Comparison of ENCODE assay signal across 18 cellular contexts in genomic region chr21:45724345-45724961, GRCh38.
DNase-seq lines count a peak whose midpoint lies in the region; ATAC-seq and TF ChIP-seq lines count a peak whose summit lies in the region.
"Had no signal": no experiment of that assay in that cellular context is flagged by ENCODE, and none has a peak within 500 bp of the region (broad histone marks: within the 10 kb centered on the region; RNA-seq: fewer than 3 reads in every experiment).

No MANE protein-coding gene starts in this region.

- peaks cover 0 to 75% (median 19%) of the 10 kb centered on the region in 11 experiments; a peak in 12 of 22 replicates for H4K20me1 ChIP-seq in BLaER1 treated with 17β-estradiol and CSF1 and Interleukin-3, amounts not matched to agents 10 nM and 100 nM

- H3K4me2 ChIP-seq in BLaER1 treated with 17β-estradiol and CSF1 and Interleukin-3, amounts not matched to agents 10 nM and 100 nM, result peak overlapping the region; percentile 4 to 75 (median 64); a peak in 18 of 22 replicates

- no peak overlapping the region for H3K4me3 ChIP-seq in BLaER1 treated with 17β-estradiol and CSF1 and Interleukin-3, amounts not matched to agents 10 nM and 100 nM
- H3K4me3 ChIP-seq in endodermal cell (ENCODE audit: low read length) (no peak overlapping the region), esophagus squamous epithelium (no peak overlapping the region)
- H3K4me3 ChIP-seq: ascending aorta, skin epidermis had no signal

- DNase-seq in LHCN-M2 (ENCODE audit: low read depth), result peak; percentile 22
- peak; percentile 65 for DNase-seq in endodermal cell
- no peak for DNase-seq in natural killer cell
- no peak for DNase-seq in NCI-H1436 (lab: John Stamatoyannopoulos, UW)
- DNase-seq in activated CD8-positive, alpha-beta memory T cell treated with anti-CD3 and anti-CD28 coated beads, Interleukin-2, amount 50 U/mL, for 48 hours, result no peak
- no peak for DNase-seq in esophagus squamous epithelium (lab: John Stamatoyannopoulos, UW)
- DNase-seq: activated CD8-positive, alpha-beta memory T cell treated with anti-CD3 and anti-CD28 coated beads for 24 hours; activated effector memory CD4-positive, alpha-beta T cell treated with Interleukin-2 at 50 U/mL for 16 hours; HCEC 1CT; NCI-H1930; NCI-H82 had no signal

- no peak overlapping the region for H3K4me3 Mint-ChIP-seq in endodermal cell
- H3K4me3 Mint-ChIP-seq in natural killer cell, result no peak overlapping the region
- H3K4me3 Mint-ChIP-seq: B cell; dendritic cell treated with granulocyte-macrophage colony-stimulating factor and Interleukin-4, amounts not matched to agents 40 ng/mL and 50 ng/mL, for 4 days had no signal

- H3K27ac Mint-ChIP-seq in endodermal cell (no peak overlapping the region), natural killer cell (no peak overlapping the region)
- H3K27ac Mint-ChIP-seq: B cell; dendritic cell treated with granulocyte-macrophage colony-stimulating factor and Interleukin-4, amounts not matched to agents 40 ng/mL and 50 ng/mL, for 4 days had no signal

- H3K9me3 ChIP-seq in BLaER1 treated with 17β-estradiol and CSF1 and Interleukin-3, amounts not matched to agents 10 nM and 100 nM (replicated peaks in 1 of 11), result 0 out of 22 replicates have a peak, but pooled peaks cover 0 to 4% (median 0%) of the 10 kb centered on the region in 11 experiments
- H3K9me3 ChIP-seq in endodermal cell (ENCODE audit: control insufficient read depth, low read length) (no peaks in the 10 kb centered on the region), esophagus squamous epithelium (no peaks in the 10 kb centered on the region)
- H3K9me3 ChIP-seq: ascending aorta had no signal

- peaks cover 15 to 63% (median 40%) of the 10 kb centered on the region in 10 experiments for H3K4me1 ChIP-seq in BLaER1 treated with 17β-estradiol and CSF1 and Interleukin-3, amounts not matched to agents 10 nM and 100 nM
- H3K4me1 ChIP-seq in endodermal cell (ENCODE audit: control insufficient read depth, insufficient read depth, low read length) (no peaks in the 10 kb centered on the region), esophagus squamous epithelium (no peaks in the 10 kb centered on the region)

- ATAC-seq in natural killer cell, result peak in 2 of 3 donors; percentile 18 to 54
- ATAC-seq in HG03045 (IDR thresholded peaks at IDR 0.05; ENCODE audit: unreplicated experiment), result no peak

- H3K36me3 Mint-ChIP-seq in endodermal cell (ENCODE audit: low read depth) (no peaks in the 10 kb centered on the region), natural killer cell (no peaks in the 10 kb centered on the region)

- H3K27me3 ChIP-seq in BLaER1 treated with 17β-estradiol and CSF1 and Interleukin-3, amounts not matched to agents 10 nM and 100 nM, result no peaks in the 10 kb centered on the region
- H3K27me3 ChIP-seq in endodermal cell (ENCODE audit: control insufficient read depth, insufficient read depth, low read length, poor library complexity, severe bottlenecking), result no peaks in the 10 kb centered on the region
- peaks cover 0 to 6% (median 0%) of the 10 kb centered on the region in 4 donors for H3K27me3 ChIP-seq in esophagus squamous epithelium
- H3K27me3 ChIP-seq: ascending aorta had no signal

- intact Hi-C loops in natural killer cell (cut with micrococcal nuclease), result no loop called here
- intact Hi-C loops in esophagus squamous epithelium (cut with DNase I), result no loop called here

- H3K27me3 Mint-ChIP-seq in endodermal cell (ENCODE audit: insufficient read depth) (no peaks in the 10 kb centered on the region), natural killer cell (ENCODE audit: low read depth in 2 of 2) (peaks cover 5 to 11% of the 10 kb centered on the region in 2 donors)
- H3K27me3 Mint-ChIP-seq: dendritic cell treated with granulocyte-macrophage colony-stimulating factor and Interleukin-4, amounts not matched to agents 40 ng/mL and 50 ng/mL, for 4 days had no signal

- H3K4me1 Mint-ChIP-seq in endodermal cell, result peaks cover 2% of the 10 kb centered on the region
- peaks cover 6 to 16% of the 10 kb centered on the region in 2 donors for H3K4me1 Mint-ChIP-seq in natural killer cell
- H3K4me1 Mint-ChIP-seq: B cell had no signal

- H3K36me3 ChIP-seq in BLaER1 treated with 17β-estradiol and CSF1 and Interleukin-3, amounts not matched to agents 10 nM and 100 nM, result peaks cover 0 to 10% (median 0%) of the 10 kb centered on the region in 11 experiments; a peak in 6 of 22 replicates
- H3K36me3 ChIP-seq in endodermal cell (ENCODE audit: control insufficient read depth, insufficient read depth, low read length), result no peaks in the 10 kb centered on the region
- H3K36me3 ChIP-seq in esophagus squamous epithelium, result no peaks in the 10 kb centered on the region
- H3K36me3 ChIP-seq: ascending aorta had no signal

- 82 to 89% methylated on average over 6 to 13 of the region's 13 CpGs for WGBS in endodermal cell (ENCODE audit: insufficient coverage in 1 of 2, insufficient read length in 1 of 2), 2 experiments
- 55 to 58% methylated on average over 10 to 12 of the region's 13 CpGs for WGBS in esophagus squamous epithelium, 2 donors

- H3K9ac ChIP-seq in BLaER1 treated with 17β-estradiol and CSF1 and Interleukin-3, amounts not matched to agents 10 nM and 100 nM, result peak overlapping the region in 4 of 11 experiments; percentile 8 to 36 (median 30); a peak in 5 of 22 replicates
- no peak overlapping the region for H3K9ac ChIP-seq in endodermal cell (ENCODE audit: extremely low read depth, low read length, poor library complexity, severe bottlenecking)

- no peak for TF ChIP-seq POLR2A in esophagus squamous epithelium (IDR thresholded peaks at IDR 0.05)

- no peaks in the 10 kb centered on the region for H3K9me3 Mint-ChIP-seq in endodermal cell
- no peaks in the 10 kb centered on the region for H3K9me3 Mint-ChIP-seq in natural killer cell
- H3K9me3 Mint-ChIP-seq: dendritic cell treated with granulocyte-macrophage colony-stimulating factor and Interleukin-4, amounts not matched to agents 40 ng/mL and 50 ng/mL, for 4 days had no signal

- peak overlapping the region in 7 of 11 experiments; percentile 10 to 56 (median 34); a peak in 8 of 22 replicates for H3K27ac ChIP-seq in BLaER1 treated with 17β-estradiol and CSF1 and Interleukin-3, amounts not matched to agents 10 nM and 100 nM
- H3K27ac ChIP-seq in endodermal cell (ENCODE audit: low read depth, low read length) (no peak overlapping the region), esophagus squamous epithelium (no peak overlapping the region)
- H3K27ac ChIP-seq: ascending aorta, skin epidermis, VCaP had no signal

- TF ChIP-seq CTCF in endodermal cell (conservative IDR thresholded peaks at IDR 0.05) (no peak), natural killer cell (IDR thresholded peaks at IDR 0.05) (no peak), esophagus squamous epithelium (IDR thresholded peaks at IDR 0.05) (no peak)

Comparison
In these comparisons a context has a peak if more than half of its experiments do, and no peak if none do; other contexts are left out.
1. H3K27ac ChIP-seq: peak in BLaER1 treated with 17β-estradiol and CSF1 and Interleukin-3, amounts not matched to agents 10 nM and 100 nM (7 of 11); none in endodermal cell (single experiment) and esophagus squamous epithelium (0 of 4).
2. DNase-seq: peak in LHCN-M2 (single experiment) and endodermal cell (single experiment); none in natural killer cell (single experiment), NCI-H1436 (single experiment), activated CD8-positive, alpha-beta memory T cell treated with anti-CD3 and anti-CD28 coated beads, Interleukin-2, amount 50 U/mL, for 48 hours (single experiment) and esophagus squamous epithelium (single experiment).